14 cellular contexts compared by ENCODE assay signal in the genomic region with DNA sequence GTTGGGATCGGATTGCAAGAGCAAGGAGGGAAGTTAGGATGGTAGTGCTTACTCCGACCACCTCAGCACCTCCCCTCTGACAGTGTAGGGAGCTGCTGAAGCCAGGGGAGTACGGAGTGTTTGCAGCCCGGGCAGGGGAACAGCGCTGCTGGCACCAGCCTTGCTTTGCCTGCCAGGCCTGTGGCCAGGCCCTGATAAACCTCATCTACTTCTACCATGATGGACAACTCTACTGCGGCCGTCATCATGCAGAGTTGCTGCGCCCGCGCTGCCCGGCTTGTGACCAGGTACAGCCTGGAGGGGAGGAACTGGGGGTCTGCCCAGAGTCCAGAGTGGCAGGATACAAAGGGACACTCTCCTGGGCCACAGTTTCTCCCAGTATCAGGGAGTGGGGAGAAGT. TPM values are rescaled to one million over a fixed set of nuclear protein-coding genes. Genes with fewer than 3 reads are reported as not detected.
DNase-seq lines count a peak whose midpoint lies in the region; ATAC-seq and TF ChIP-seq lines count a peak whose summit lies in the region.
"Had no signal": no experiment of that assay in that cellular context is flagged by ENCODE, and none has a peak within 500 bp of the region (broad histone marks: within the 10 kb centered on the region; RNA-seq: fewer than 3 reads in every experiment).

No MANE protein-coding gene starts in this region.

- H3K56ac ChIP-seq in mesendoderm (ENCODE audit: low read length), result peak overlapping the region; percentile 34

- H4K8ac ChIP-seq in mesendoderm (ENCODE audit: low read depth, low read length), result no peak overlapping the region

- no peak overlapping the region for H2BK15ac ChIP-seq in mesendoderm (replicated peaks; ENCODE audit: low read depth)

- TF ChIP-seq CTCF in heart left ventricle (IDR thresholded peaks at IDR 0.05) (no peak), upper lobe of left lung (IDR thresholded peaks at IDR 0.05) (no peak), ascending aorta (IDR thresholded peaks at IDR 0.05) (no peak)

- no peak for TF ChIP-seq EP300 in upper lobe of left lung (IDR thresholded peaks at IDR 0.05)

- H3K4me1 ChIP-seq in heart left ventricle (peaks cover 14 to 65% (median 43%) of the 10 kb centered on the region in 12 donors), mesendoderm (ENCODE audit: control insufficient read depth, low read depth, low read length) (no peaks in the 10 kb centered on the region), upper lobe of left lung (peaks cover 55 to 81% (median 55%) of the 10 kb centered on the region in 4 donors), ascending aorta (peaks cover 17 to 18% of the 10 kb centered on the region in 2 donors)
- H3K4me1 ChIP-seq: BE2C had no signal

- intact Hi-C loops in heart left ventricle (cut with DNase I) (loop anchor here in 8 of 10 donors (5.0 to 10.0 kb wide), 11 partner anchors 80 to 780 kb away; a partner anchor contains a TSS), left cardiac atrium (cut with DNase I) (loop anchor here (5.0 to 10.0 kb wide), 3 partner anchors 137 to 430 kb away; a partner anchor contains a TSS), ascending aorta (cut with DNase I) (loop anchor here (5.0 to 10.0 kb wide), 3 partner anchors 78 to 1840 kb away; a partner anchor contains a TSS)
- intact Hi-C loops in activated T-helper 2 cell treated with anti-CD3 and anti-CD28 coated beads, Interferon-gamma antibody, Interleukin-2, Interleukin-4, amounts not matched to agents 10 μg/mL and 5 μg/mL and 100 μg/mL, durations not matched to agents 14 hours and 24 hours and 36 hours (cut with micrococcal nuclease), result no loop called here

- H2BK5ac ChIP-seq in mesendoderm (ENCODE audit: low read length), result no peak overlapping the region

- H3K27ac Mint-ChIP-seq in activated T-helper 2 cell treated with anti-CD3 and anti-CD28 coated beads, Interferon-gamma antibody, Interleukin-2, Interleukin-4, amounts not matched to agents 10 μg/mL and 5 μg/mL and 100 μg/mL, durations not matched to agents 14 hours and 24 hours and 36 hours, result no peak overlapping the region

- H3K36me3 ChIP-seq in heart left ventricle, result peaks cover 0 to 25% (median 17%) of the 10 kb centered on the region in 9 donors
- peaks cover 7% of the 10 kb centered on the region for H3K36me3 ChIP-seq in mesendoderm (ENCODE audit: control insufficient read depth, insufficient read depth, low read length)
- peaks cover 2 to 17% (median 9%) of the 10 kb centered on the region in 4 donors for H3K36me3 ChIP-seq in upper lobe of left lung
- peaks cover 14% of the 10 kb centered on the region for H3K36me3 ChIP-seq in MG63
- peaks cover 5 to 11% of the 10 kb centered on the region in 2 donors for H3K36me3 ChIP-seq in ascending aorta

- H4K5ac ChIP-seq in mesendoderm (ENCODE audit: low read length), result no peak overlapping the region

- H3K79me1 ChIP-seq in mesendoderm (ENCODE audit: low read length), result peaks cover 9% of the 10 kb centered on the region

- no peak overlapping the region for H3K18ac ChIP-seq in mesendoderm (ENCODE audit: low read length)

- 52 to 71% (median 58%) methylated on average over 6 to 11 of the region's 11 CpGs for WGBS in heart left ventricle, 4 donors
- WGBS in mesendoderm (ENCODE audit: extremely low coverage, insufficient coverage, low lambda C conversion rate), result no CpG with 5 or more reads among the region's 11 CpGs
- WGBS in upper lobe of left lung, 2 donors, result 80 to 82% methylated on average over 11 of the region's 11 CpGs

- H3K4me3 Mint-ChIP-seq in activated T-helper 2 cell treated with anti-CD3 and anti-CD28 coated beads, Interferon-gamma antibody, Interleukin-2, Interleukin-4, amounts not matched to agents 10 μg/mL and 5 μg/mL and 100 μg/mL, durations not matched to agents 14 hours and 24 hours and 36 hours (ENCODE audit: low read depth), result peak overlapping the region; percentile 62

- peak overlapping the region in 1 of 12 donors; percentile 99 for H3K4me3 ChIP-seq in heart left ventricle
- no peak overlapping the region for H3K4me3 ChIP-seq in mesendoderm (ENCODE audit: low read length)
- peak overlapping the region in 2 of 4 donors; percentile 64 to 82 for H3K4me3 ChIP-seq in upper lobe of left lung
- H3K4me3 ChIP-seq in MG63, result no peak overlapping the region
- H3K4me3 ChIP-seq in ascending aorta, result no peak overlapping the region

- TF ChIP-seq POLR2A in heart left ventricle (IDR thresholded peaks at IDR 0.05), result no peak
- TF ChIP-seq POLR2A in upper lobe of left lung (IDR thresholded peaks at IDR 0.05), result no peak

- peak overlapping the region in 8 of 12 donors; percentile 43 to 98 (median 94) for H3K27ac ChIP-seq in heart left ventricle
- no peak overlapping the region for H3K27ac ChIP-seq in mesendoderm (ENCODE audit: low read depth, low read length)
- H3K27ac ChIP-seq in upper lobe of left lung, result peak overlapping the region; percentile 45 to 97 (median 75)
- H3K27ac ChIP-seq in ascending aorta, result no peak overlapping the region
- H3K27ac ChIP-seq: KMS-11, psoas muscle had no signal

- no peak overlapping the region for H3K4me2 ChIP-seq in mesendoderm (ENCODE audit: low read length)

- no peak overlapping the region for H3K23ac ChIP-seq in mesendoderm (ENCODE audit: low read length)

- no peaks in the 10 kb centered on the region for H3K9me3 Mint-ChIP-seq in activated T-helper 2 cell treated with anti-CD3 and anti-CD28 coated beads, Interferon-gamma antibody, Interleukin-2, Interleukin-4, amounts not matched to agents 10 μg/mL and 5 μg/mL and 100 μg/mL, durations not matched to agents 14 hours and 24 hours and 36 hours

- no peak overlapping the region for H2BK120ac ChIP-seq in mesendoderm (ENCODE audit: low read depth, low read length)

- ATAC-seq in heart left ventricle (peak in 3 of 4 donors; percentile 2 to 10 (median 5)), left cardiac atrium (no peak), upper lobe of left lung (ENCODE audit: low FRiP score in 2 of 2) (no peak), HG02588 (IDR thresholded peaks at IDR 0.05; ENCODE audit: unreplicated experiment) (no peak)
- ATAC-seq: psoas muscle had no signal

- peaks cover 7% of the 10 kb centered on the region for H3K79me2 ChIP-seq in mesendoderm (ENCODE audit: control insufficient read depth, insufficient read depth, low read length)

- H3K4me1 Mint-ChIP-seq in activated T-helper 2 cell treated with anti-CD3 and anti-CD28 coated beads, Interferon-gamma antibody, Interleukin-2, Interleukin-4, amounts not matched to agents 10 μg/mL and 5 μg/mL and 100 μg/mL, durations not matched to agents 14 hours and 24 hours and 36 hours (ENCODE audit: low read depth), result peaks cover 21% of the 10 kb centered on the region

- H2AK5ac ChIP-seq in mesendoderm (ENCODE audit: low read length), result no peak overlapping the region

- peaks cover 8% of the 10 kb centered on the region for H3K27me3 Mint-ChIP-seq in activated T-helper 2 cell treated with anti-CD3 and anti-CD28 coated beads, Interferon-gamma antibody, Interleukin-2, Interleukin-4, amounts not matched to agents 10 μg/mL and 5 μg/mL and 100 μg/mL, durations not matched to agents 14 hours and 24 hours and 36 hours (ENCODE audit: low read depth)

- peaks cover 18% of the 10 kb centered on the region for H3K36me3 Mint-ChIP-seq in activated T-helper 2 cell treated with anti-CD3 and anti-CD28 coated beads, Interferon-gamma antibody, Interleukin-2, Interleukin-4, amounts not matched to agents 10 μg/mL and 5 μg/mL and 100 μg/mL, durations not matched to agents 14 hours and 24 hours and 36 hours (ENCODE audit: low read depth)

- DNase-seq in heart left ventricle, result peak in 3 of 5 donors; percentile 50 to 74 (median 69)
- no peak for DNase-seq in left cardiac atrium
- DNase-seq in activated T-helper 2 cell treated with anti-CD3 and anti-CD28 coated beads, Interferon-gamma antibody, Interleukin-2, Interleukin-4, amounts not matched to agents 10 μg/mL and 5 μg/mL and 100 μg/mL, durations not matched to agents 14 hours and 24 hours and 36 hours (ENCODE audit: low spot score), result no peak
- no peak for DNase-seq in mesendoderm
- peak in 1 of 2 donors; percentile 74 for DNase-seq in upper lobe of left lung
- no peak for DNase-seq in MG63
- no peak for DNase-seq in ascending aorta (ENCODE audit: low spot score in 2 of 2)
- DNase-seq: activated CD4-positive, alpha-beta T cell treated with anti-CD3 and anti-CD28 coated beads, Interleukin-2, amount 50 U/mL, for 4 hours; BE2C; NCI-H1930; psoas muscle; stimulated activated CD4-positive, alpha-beta T cell treated with anti-CD3 and anti-CD28 coated beads, Interleukin-4, amount 100 ng/mL, for 4 hours had no signal

- H3K4ac ChIP-seq in mesendoderm (ENCODE audit: low read depth, low read length), result no peak overlapping the region

- H3K9me3 ChIP-seq in heart left ventricle, result no peaks in the 10 kb centered on the region
- H3K9me3 ChIP-seq in upper lobe of left lung, result no peaks in the 10 kb centered on the region
- H3K9me3 ChIP-seq in MG63, result no peaks in the 10 kb centered on the region
- H3K9me3 ChIP-seq in ascending aorta, result no peaks in the 10 kb centered on the region
- H3K9me3 ChIP-seq: BE2C, psoas muscle had no signal

- H3K9ac ChIP-seq in mesendoderm (ENCODE audit: low read length), result no peak overlapping the region
- H3K9ac ChIP-seq: KMS-11 had no signal

- H3K27me3 ChIP-seq in heart left ventricle (no peaks in the 10 kb centered on the region), mesendoderm (ENCODE audit: insufficient read depth, low read length, poor library complexity) (peaks cover 5% of the 10 kb centered on the region), upper lobe of left lung (no peaks in the 10 kb centered on the region), MG63 (no peaks in the 10 kb centered on the region), ascending aorta (no peaks in the 10 kb centered on the region)
- H3K27me3 ChIP-seq: BE2C had no signal

RNA-seq across cellular contexts. Expression of a gene that starts 2.2 kb away (rescaled TPM):
- total RNA-seq in heart left ventricle (100 to 1,000 TPM; 158 to 225 (median 182) TPM), left cardiac atrium (100 to 1,000 TPM; 131 to 138 TPM), upper lobe of left lung (100 to 1,000 TPM in 3 of 6 donors, 10 to 100 TPM in 2, 1 to 10 TPM in 1; 7.3 to 169 (median 96.9) TPM), ascending aorta (79.9 TPM)
- polyA plus RNA-seq in heart left ventricle, result 100 to 1,000 TPM; 171 to 277 TPM
- 308 and 316 TPM in 2 replicates for total RNA-seq in activated T-helper 2 cell treated with anti-CD3 and anti-CD28 coated beads, Interferon-gamma antibody, Interleukin-2, Interleukin-4, amounts not matched to agents 10 μg/mL and 5 μg/mL and 100 μg/mL, durations not matched to agents 14 hours and 24 hours and 36 hours
- 376 TPM for polyA plus RNA-seq in mesendoderm (2013, experiment 1 of 2)
- 369 TPM for polyA plus RNA-seq in mesendoderm (2013, experiment 2 of 2)
- 125 and 201 TPM in 2 replicates for total RNA-seq in MG63 (2014; rRNA removed; shearing (Covaris generic); ENCODE audit: low replicate concordance)

RNA-seq across cellular contexts. Expression of a gene that starts 4.7 kb away (rescaled TPM):
- total RNA-seq in heart left ventricle, result 1 to 10 TPM; 1.1 to 3.7 (median 1.9) TPM
- 1 to 10 TPM; 1.9 to 3.9 TPM for polyA plus RNA-seq in heart left ventricle
- total RNA-seq in left cardiac atrium, result 1 to 10 TPM; 2.1 to 3.1 TPM
- not detected in 2 replicates for total RNA-seq in activated T-helper 2 cell treated with anti-CD3 and anti-CD28 coated beads, Interferon-gamma antibody, Interleukin-2, Interleukin-4, amounts not matched to agents 10 μg/mL and 5 μg/mL and 100 μg/mL, durations not matched to agents 14 hours and 24 hours and 36 hours
- 0.03 TPM for polyA plus RNA-seq in mesendoderm (2013, experiment 1 of 2)
- 0.11 TPM for polyA plus RNA-seq in mesendoderm (2013, experiment 2 of 2)
- 100 to 1,000 TPM in 1 of 6 donors, 10 to 100 TPM in 4, 1 to 10 TPM in 1; 9.3 to 133 (median 14.6) TPM for total RNA-seq in upper lobe of left lung
- not detected in 2 replicates for total RNA-seq in MG63 (2014; rRNA removed; shearing (Covaris generic); ENCODE audit: low replicate concordance)
- 15.5 TPM for total RNA-seq in ascending aorta

RNA-seq across cellular contexts. Expression of a gene that starts 5.6 kb away (rescaled TPM):
- total RNA-seq in heart left ventricle (1 to 10 TPM; 3.8 to 6.8 (median 5.1) TPM), left cardiac atrium (1 to 10 TPM; 4.0 to 5.2 TPM), upper lobe of left lung (10 to 100 TPM in 1 of 6 donors, 1 to 10 TPM in 5; 4.1 to 26.2 (median 6.8) TPM), ascending aorta (26.0 TPM)
- 1 to 10 TPM; 3.2 to 5.7 TPM for polyA plus RNA-seq in heart left ventricle
- 4.7 and 5.8 TPM in 2 replicates for total RNA-seq in activated T-helper 2 cell treated with anti-CD3 and anti-CD28 coated beads, Interferon-gamma antibody, Interleukin-2, Interleukin-4, amounts not matched to agents 10 μg/mL and 5 μg/mL and 100 μg/mL, durations not matched to agents 14 hours and 24 hours and 36 hours
- polyA plus RNA-seq in mesendoderm (2013, experiment 1 of 2), result 1.7 TPM
- 1.7 TPM for polyA plus RNA-seq in mesendoderm (2013, experiment 2 of 2)
- total RNA-seq in MG63 (2014; rRNA removed; shearing (Covaris generic); ENCODE audit: low replicate concordance), result 0.49 TPM in 1 of 2 replicates, not detected in the other

RNA-seq across cellular contexts. Expression of a gene that starts 38.1 kb away (rescaled TPM):
- total RNA-seq in heart left ventricle (not detected), left cardiac atrium (not detected), upper lobe of left lung (1,000 to 10,000 TPM in 2 of 6 donors, 100 to 1,000 TPM in 4; 241 to 4,380 (median 659) TPM), ascending aorta (0.53 TPM)
- polyA plus RNA-seq in heart left ventricle, result 1 to 10 TPM in 1 of 2 donors, not detected in 1; 1.1 TPM
- not detected in 2 replicates for total RNA-seq in activated T-helper 2 cell treated with anti-CD3 and anti-CD28 coated beads, Interferon-gamma antibody, Interleukin-2, Interleukin-4, amounts not matched to agents 10 μg/mL and 5 μg/mL and 100 μg/mL, durations not matched to agents 14 hours and 24 hours and 36 hours
- 0.13 TPM for polyA plus RNA-seq in mesendoderm (2013, experiment 1 of 2)
- polyA plus RNA-seq in mesendoderm (2013, experiment 2 of 2), result 0.10 TPM
- total RNA-seq in MG63 (2014; rRNA removed; shearing (Covaris generic); ENCODE audit: low replicate concordance), result not detected in 2 replicates
- total RNA-seq: psoas muscle had no signal

RNA-seq across cellular contexts. Expression of a gene that starts 49.8 kb away (rescaled TPM):
- total RNA-seq in heart left ventricle, result 10 to 100 TPM; 26.2 to 47.2 (median 41.1) TPM
- 10 to 100 TPM; 37.7 to 40.1 TPM for polyA plus RNA-seq in heart left ventricle
- total RNA-seq in left cardiac atrium, result 10 to 100 TPM; 33.3 to 34.6 TPM
- 11.2 and 13.4 TPM in 2 replicates for total RNA-seq in activated T-helper 2 cell treated with anti-CD3 and anti-CD28 coated beads, Interferon-gamma antibody, Interleukin-2, Interleukin-4, amounts not matched to agents 10 μg/mL and 5 μg/mL and 100 μg/mL, durations not matched to agents 14 hours and 24 hours and 36 hours
- polyA plus RNA-seq in mesendoderm (2013, experiment 1 of 2), result 0.11 TPM
- 0.22 TPM for polyA plus RNA-seq in mesendoderm (2013, experiment 2 of 2)
- total RNA-seq in upper lobe of left lung, result 10 to 100 TPM; 20.2 to 46.0 (median 27.3) TPM
- total RNA-seq in MG63 (2014; rRNA removed; shearing (Covaris generic); ENCODE audit: low replicate concordance), result 4.4 and 5.2 TPM in 2 replicates
- total RNA-seq in ascending aorta, result 18.6 TPM

Comparison
In these comparisons a context has a peak if more than half of its experiments do, and no peak if none do; other contexts are left out.
1. ATAC-seq: peak in heart left ventricle (3 of 4); none in left cardiac atrium (0 of 2), upper lobe of left lung (0 of 2) and HG02588 (single experiment).
2. DNase-seq: peak in heart left ventricle (3 of 5); none in left cardiac atrium (single experiment), activated T-helper 2 cell treated with anti-CD3 and anti-CD28 coated beads, Interferon-gamma antibody, Interleukin-2, Interleukin-4, amounts not matched to agents 10 μg/mL and 5 μg/mL and 100 μg/mL, durations not matched to agents 14 hours and 24 hours and 36 hours (single experiment), mesendoderm (single experiment), MG63 (single experiment) and ascending aorta (0 of 2).
3. H3K27ac ChIP-seq: peak in heart left ventricle (8 of 12) and upper lobe of left lung (4 of 4); none in mesendoderm (single experiment) and ascending aorta (0 of 2).